Comparison of ENCODE assay signal across 7 cellular contexts in genomic region chr3:49812916-49813496, GRCh38. TPM values are rescaled to one million over a fixed set of nuclear protein-coding genes. Genes with fewer than 3 reads are reported as not detected.
DNase-seq lines count a peak whose midpoint lies in the region; ATAC-seq and TF ChIP-seq lines count a peak whose summit lies in the region.
"Had no signal": no experiment of that assay in that cellular context is flagged by ENCODE, and none has a peak within 500 bp of the region (broad histone marks: within the 10 kb centered on the region; RNA-seq: fewer than 3 reads in every experiment).

No MANE protein-coding gene starts in this region.

- H3K27me3 Mint-ChIP-seq in natural killer cell (ENCODE audit: low read depth in 2 of 2) = no peaks in the 10 kb centered on the region

- DNase-seq in GM06990 (ENCODE audit: extremely low read depth, insufficient read length) = no peak
- no peak for DNase-seq in body of pancreas
- no peak for DNase-seq in natural killer cell
- DNase-seq in NCI-H524 (lab: John Stamatoyannopoulos, UW) = no peak
- DNase-seq: NCI-H1436 had no signal

- peaks cover 21% of the 10 kb centered on the region for H3K4me1 ChIP-seq in body of pancreas

- ATAC-seq in body of pancreas (peak; percentile 16), natural killer cell (peak in 2 of 3 donors; percentile 1 to 5), GM19395 (IDR thresholded peaks at IDR 0.05; ENCODE audit: unreplicated experiment) (no peak), HG03139 (IDR thresholded peaks at IDR 0.05; ENCODE audit: unreplicated experiment) (no peak)

- intact Hi-C loops in body of pancreas (cut with DNase I) = no loop called here
- intact Hi-C loops in natural killer cell (cut with micrococcal nuclease) = loop anchor here (1.0 kb wide), 1 partner anchor 10 kb away; the partner anchor contains the start of gene INKA1

- no peaks in the 10 kb centered on the region for H3K36me3 Mint-ChIP-seq in natural killer cell

- WGBS in body of pancreas, 2 donors = 37 to 43% methylated on average over 3 to 9 of the region's 9 CpGs

- no peak for TF ChIP-seq POLR2A in body of pancreas (IDR thresholded peaks at IDR 0.05)

- H3K9me3 ChIP-seq in body of pancreas = no peaks in the 10 kb centered on the region

- peak overlapping the region; percentile 91 to 93 for H3K27ac Mint-ChIP-seq in natural killer cell

- no peaks in the 10 kb centered on the region for H3K9me3 Mint-ChIP-seq in natural killer cell

- H3K36me3 ChIP-seq in GM06990 (ENCODE audit: control insufficient read depth, insufficient read depth, low read length) = peaks cover 15% of the 10 kb centered on the region
- no peaks in the 10 kb centered on the region for H3K36me3 ChIP-seq in body of pancreas (replicated peaks in 1 of 2; ENCODE audit: insufficient read depth in 1 of 2, low read depth in 2 of 2)

- peak overlapping the region; percentile 91 for H3K4me3 Mint-ChIP-seq in natural killer cell

- peaks cover 28 to 29% of the 10 kb centered on the region in 2 donors for H3K4me1 Mint-ChIP-seq in natural killer cell

- peak overlapping the region; percentile 4 to 80 (median 72) for H3K27ac ChIP-seq in body of pancreas

- peak overlapping the region; percentile 62 for H3K4me3 ChIP-seq in GM06990 (replicated peaks; ENCODE audit: low read depth, low read length)
- H3K4me3 ChIP-seq in body of pancreas = no peak overlapping the region

- no peak for TF ChIP-seq CTCF in GM06990 (IDR thresholded peaks at IDR 0.05; ENCODE audit: insufficient read depth, low read length, poor library complexity, severe bottlenecking)
- no peak for TF ChIP-seq CTCF in body of pancreas (IDR thresholded peaks at IDR 0.05)
- TF ChIP-seq CTCF in natural killer cell (IDR thresholded peaks at IDR 0.05) = no peak

- no peaks in the 10 kb centered on the region for H3K27me3 ChIP-seq in GM06990 (replicated peaks; ENCODE audit: control insufficient read depth, insufficient read depth, low read length)
- no peaks in the 10 kb centered on the region for H3K27me3 ChIP-seq in body of pancreas

RNA-seq across cellular contexts. Expression of gene UBA7, which starts 0.7 kb away (rescaled TPM):
- total RNA-seq in body of pancreas = 10 to 100 TPM; 39.2 to 86.4 TPM
- 100 to 1,000 TPM; 283 to 358 (median 336) TPM for total RNA-seq in natural killer cell

RNA-seq across cellular contexts. Expression of gene INKA1, which starts 9.9 kb away (rescaled TPM):
- total RNA-seq in body of pancreas (1 to 10 TPM in 1 of 2 donors, not detected in 1; 2.6 TPM), natural killer cell (under 1 TPM in 2 of 3 donors, not detected in 1; 0.52 to 0.83 TPM)

RNA-seq across cellular contexts. Expression of gene CDHR4, which starts 13.3 kb away (rescaled TPM):
- total RNA-seq in body of pancreas (under 1 TPM in 1 of 2 donors, not detected in 1; 0.26 TPM), natural killer cell (under 1 TPM in 1 of 3 donors, not detected in 2; 0.30 TPM)

RNA-seq across cellular contexts. Expression of gene IP6K1, which starts 26.7 kb away (rescaled TPM):
- 10 to 100 TPM; 19.8 to 27.5 TPM for total RNA-seq in body of pancreas
- total RNA-seq in natural killer cell = 10 to 100 TPM; 53.7 to 68.7 (median 57.9) TPM

RNA-seq across cellular contexts. Expression of gene TRAIP, which starts 43.4 kb away (rescaled TPM):
- total RNA-seq in body of pancreas (1 to 10 TPM; 1.8 to 3.6 TPM), natural killer cell (1 to 10 TPM; 3.3 to 6.2 (median 4.0) TPM)

Comparison
In these comparisons a context has a peak if more than half of its experiments do, and no peak if none do; other contexts are left out.
1. ATAC-seq: peak in body of pancreas (single experiment) and natural killer cell (2 of 3); none in GM19395 (single experiment) and HG03139 (single experiment).